In genomic region chr5:173730610-173731302, GRCh38 we compare ENCODE assay signal across 18 cellular contexts.
"Had no signal": no experiment of that assay in that cellular context is flagged by ENCODE, and none has a peak within 500 bp of the region (broad histone marks: within the 10 kb centered on the region; RNA-seq: fewer than 3 reads in every experiment).

No MANE protein-coding gene starts in this region.

- H3K4me3 ChIP-seq: body of pancreas, mucosa of descending colon, thoracic aorta, uterus had no signal

- H3K27me3 ChIP-seq: body of pancreas, uterus had no signal

- H3K4me1 Mint-ChIP-seq: natural killer cell had no signal

- DNase-seq: activated CD4-positive, alpha-beta T cell treated with anti-CD3 and anti-CD28 coated beads, Interleukin-2, amount 50 U/mL, for 4 hours; activated CD4-positive, CD25-positive, alpha-beta regulatory T cell treated with anti-CD3 and anti-CD28 coated beads, Interleukin-2, amount 50 U/mL, for 72 hours; activated T-cell treated with anti-CD3 and anti-CD28 coated beads, Interleukin-2, amount 50 U/mL, for 1 hour; amniotic stem cell; body of pancreas; cerebellar nuclear complex; dermis blood vessel endothelial cell; endodermal cell; erythroblast; hippocampal formation; kidney glomerular epithelial cell; mucosa of descending colon; natural killer cell; stimulated activated CD4-positive, alpha-beta T cell treated with anti-CD3 and anti-CD28 coated beads, Interleukin-2, amount 100 ng/mL, for 48 hours; uterus had no signal

- H3K4me3 Mint-ChIP-seq: endodermal cell; natural killer cell; stimulated activated naive CD8-positive, alpha-beta T cell treated with anti-CD3 and anti-CD28 coated beads, Interleukin-15, Interleukin-2, amounts not matched to agents 100 ng/mL and 50 ng/mL, for 24 hours had no signal

- H3K36me3 Mint-ChIP-seq: activated naive CD4-positive, alpha-beta T cell treated with anti-CD3 and anti-CD28 coated beads, Interleukin-2, amount 50 U/mL, for 72 hours; natural killer cell had no signal

- H3K9me3 ChIP-seq: body of pancreas, mucosa of descending colon, thoracic aorta, uterus had no signal

- H3K4me1 ChIP-seq: uterus had no signal

- H3K27ac Mint-ChIP-seq: activated naive CD4-positive, alpha-beta T cell treated with anti-CD3 and anti-CD28 coated beads, Interleukin-2, amount 50 U/mL, for 72 hours; endodermal cell; natural killer cell; stimulated activated naive CD8-positive, alpha-beta T cell treated with anti-CD3 and anti-CD28 coated beads, Interleukin-15, Interleukin-2, amounts not matched to agents 100 ng/mL and 50 ng/mL, for 24 hours had no signal

- H3K9me3 Mint-ChIP-seq: natural killer cell; stimulated activated naive CD8-positive, alpha-beta T cell treated with anti-CD3 and anti-CD28 coated beads, Interleukin-15, Interleukin-2, amounts not matched to agents 100 ng/mL and 50 ng/mL, for 24 hours had no signal

- H3K27ac ChIP-seq: body of pancreas, thoracic aorta, uterus had no signal

- H3K27me3 Mint-ChIP-seq: stimulated activated naive CD8-positive, alpha-beta T cell treated with anti-CD3 and anti-CD28 coated beads, Interleukin-15, Interleukin-2, amounts not matched to agents 100 ng/mL and 50 ng/mL, for 24 hours had no signal

- ATAC-seq: activated naive CD4-positive, alpha-beta T cell treated with anti-CD3 and anti-CD28 coated beads, Interleukin-2, amount 50 U/mL, for 72 hours; body of pancreas; mucosa of descending colon; natural killer cell had no signal

- H3K36me3 ChIP-seq: thoracic aorta, uterus had no signal
